ENCODE assay signal across 1 cellular context in genomic region chr4:70583952-70584834, GRCh38.
TF ChIP-seq lines count a peak whose summit lies in the region.

No MANE protein-coding gene starts in this region.

TF ChIP-seq in HEK293, 187 proteins besides CTCF, POLR2A, EP300 and RAD21 (continued from another document and continues in another):
- TF ChIP-seq ZNF513 (tag by site-specific recombination; IDR thresholded peaks at IDR 0.05) (no peak), KLF1 (tag by site-specific recombination; IDR thresholded peaks at IDR 0.05) (no peak), ZNF558 (tag by site-specific recombination; IDR thresholded peaks at IDR 0.05) (peak; percentile 37; the same call in 1 of the 2 replicates), BCL11B (tag by site-specific recombination; IDR thresholded peaks at IDR 0.05; ENCODE audit: low read depth) (no peak), ZSCAN4 (tag by site-specific recombination; IDR thresholded peaks at IDR 0.05) (no peak), ZBTB6 (tag by site-specific recombination; IDR thresholded peaks at IDR 0.05) (no peak), ZNF76 (tag by site-specific recombination; IDR thresholded peaks at IDR 0.05; ENCODE audit: borderline replicate concordance, low read depth) (no peak), HIC1 (tag by site-specific recombination; IDR thresholded peaks at IDR 0.05) (peak; percentile 23; the same call in 1 of the 2 replicates), ZNF37A (tag by site-specific recombination; IDR thresholded peaks at IDR 0.05) (no peak), PRDM4 (tag by site-specific recombination; IDR thresholded peaks at IDR 0.05) (no peak), ZNF843 (tag by site-specific recombination; IDR thresholded peaks at IDR 0.05) (peak; percentile 82), GLI4 (tag by site-specific recombination; IDR thresholded peaks at IDR 0.05) (no peak), ZNF184 (tag by site-specific recombination; IDR thresholded peaks at IDR 0.05) (0 out of 2 replicates have a peak, but pooled peaks have one; percentile 23), YY2 (tag by site-specific recombination; IDR thresholded peaks at IDR 0.05) (no peak), ZNF202 (tag by site-specific recombination; IDR thresholded peaks at IDR 0.05; ENCODE audit: borderline replicate concordance) (no peak), ZNF518A (tag by site-specific recombination; conservative IDR thresholded peaks at IDR 0.05; ENCODE audit: low read depth) (peak; percentile 55), ZNF223 (tag by site-specific recombination; IDR thresholded peaks at IDR 0.05) (no peak), ZNF768 (tag by site-specific recombination; IDR thresholded peaks at IDR 0.05) (no peak), ZNF626 (tag by site-specific recombination; IDR thresholded peaks at IDR 0.05) (no peak), ZNF211 (tag by site-specific recombination; IDR thresholded peaks at IDR 0.05; ENCODE audit: low read depth) (no peak), ZNF214 (tag by site-specific recombination; IDR thresholded peaks at IDR 0.05; ENCODE audit: borderline replicate concordance) (no peak), SETDB1 (IDR thresholded peaks at IDR 0.05; ENCODE audit: insufficient read length, low read length) (no peak), ZNF114 (tag by site-specific recombination; IDR thresholded peaks at IDR 0.05) (no peak), ZNF670 (tag by site-specific recombination; IDR thresholded peaks at IDR 0.05; ENCODE audit: low read depth) (no peak), SCRT2 (tag by site-specific recombination; IDR thresholded peaks at IDR 0.05) (peak; percentile 55; the same call in 1 of the 2 replicates), ZNF777 (tag by site-specific recombination; IDR thresholded peaks at IDR 0.05; ENCODE audit: borderline replicate concordance) (no peak), ZNF600 (tag by site-specific recombination; IDR thresholded peaks at IDR 0.05) (peak; percentile 45; the same call in 1 of the 2 replicates), ZNF514 (tag by site-specific recombination; IDR thresholded peaks at IDR 0.05) (no peak), ZNF654 (tag by site-specific recombination; IDR thresholded peaks at IDR 0.05; ENCODE audit: low read depth) (no peak), ZNF621 (tag by site-specific recombination; IDR thresholded peaks at IDR 0.05) (no peak), ZNF664 (tag by site-specific recombination; IDR thresholded peaks at IDR 0.05) (peak; percentile 82; the same call in 1 of the 2 replicates), TSHZ1 (tag by site-specific recombination; IDR thresholded peaks at IDR 0.05; ENCODE audit: borderline replicate concordance) (no peak), ZNF140 (tag by site-specific recombination; IDR thresholded peaks at IDR 0.05) (no peak), PRDM1 (tag by site-specific recombination; IDR thresholded peaks at IDR 0.05) (no peak), REST (tag by site-specific recombination; IDR thresholded peaks at IDR 0.05) (no peak), BCL11A (tag by site-specific recombination; IDR thresholded peaks at IDR 0.05; ENCODE audit: low read depth) (0 out of 2 replicates have a peak, but pooled peaks have one; percentile 71), KLF8 (tag by site-specific recombination; IDR thresholded peaks at IDR 0.05) (peak; percentile 81), ZBTB8A (tag by site-specific recombination; IDR thresholded peaks at IDR 0.05) (no peak), ZXDB (tag by site-specific recombination; IDR thresholded peaks at IDR 0.05) (peak; percentile 56; the same call in 1 of the 2 replicates), SP3 (tag by site-specific recombination; IDR thresholded peaks at IDR 0.05) (peak; percentile 49)
